Comparison of ENCODE assay signal across 1 cellular context in the genomic region with DNA sequence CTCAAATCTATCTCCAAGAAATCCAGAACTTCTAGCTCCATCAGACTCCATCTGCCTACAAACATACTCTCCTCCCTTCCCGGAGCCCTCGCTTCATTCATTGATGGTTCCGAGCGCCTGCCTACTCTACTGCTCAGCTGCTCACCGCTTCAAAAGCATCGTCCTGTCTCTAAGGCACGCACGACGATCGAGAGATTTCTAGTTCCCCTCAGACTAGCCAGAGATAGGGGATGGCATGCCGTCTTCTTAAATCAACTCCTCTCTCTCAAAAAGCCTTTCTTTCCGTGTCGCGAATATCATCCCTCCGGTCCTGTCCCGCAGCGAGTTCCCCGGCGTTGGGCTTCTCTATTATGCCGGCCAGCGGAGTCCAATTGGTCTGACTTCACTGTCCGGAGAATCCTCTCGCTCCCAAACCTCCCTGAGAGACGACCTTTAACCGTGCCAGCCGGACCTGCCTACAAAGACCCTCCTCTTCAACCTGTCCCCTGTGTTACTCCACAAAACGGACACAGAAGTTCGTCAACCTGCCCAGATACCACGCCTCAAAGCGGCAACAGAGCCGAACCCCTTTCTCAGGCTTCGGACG.
TF ChIP-seq lines count a peak whose summit lies in the region.

No MANE protein-coding gene starts in this region.

TF ChIP-seq in endothelial cell of umbilical vein, 7 proteins besides CTCF, POLR2A, EP300 and RAD21:
- no peak for TF ChIP-seq EZH2 (IDR thresholded peaks at IDR 0.05; ENCODE audit: borderline replicate concordance, low read depth, low read length, severe bottlenecking)
- no peak for TF ChIP-seq GATA2 (IDR thresholded peaks at IDR 0.05; ENCODE audit: insufficient read depth, insufficient read length, low read depth, low read length)
- TF ChIP-seq, protein P1, sequence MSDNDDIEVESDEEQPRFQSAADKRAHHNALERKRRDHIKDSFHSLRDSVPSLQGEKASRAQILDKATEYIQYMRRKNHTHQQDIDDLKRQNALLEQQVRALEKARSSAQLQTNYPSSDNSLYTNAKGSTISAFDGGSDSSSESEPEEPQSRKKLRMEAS (IDR thresholded peaks at IDR 0.05; ENCODE audit: insufficient read depth, insufficient read length) = no peak
